24 cellular contexts compared by ENCODE assay signal in the genomic region with DNA sequence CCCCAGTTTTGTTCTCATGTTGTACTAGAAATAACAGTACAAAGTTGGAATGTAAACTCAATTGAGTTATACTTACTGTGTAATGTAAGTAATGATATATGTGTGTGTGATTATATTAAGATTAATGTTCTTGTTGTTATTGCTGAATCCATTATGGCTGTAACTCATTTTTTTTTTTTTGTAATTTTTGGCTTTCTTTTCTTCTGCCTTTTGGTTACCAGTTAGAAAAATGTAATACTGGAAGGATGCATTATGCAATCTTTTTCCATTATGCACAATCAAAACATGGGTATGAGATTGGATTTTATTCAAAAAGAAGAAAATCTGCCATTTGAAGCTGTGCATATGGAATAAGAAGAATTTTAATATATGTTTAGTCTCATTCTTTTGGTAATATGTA. TPM values are rescaled to one million over a fixed set of nuclear protein-coding genes. Genes with fewer than 3 reads are reported as not detected.
DNase-seq lines count a peak whose midpoint lies in the region; ATAC-seq and TF ChIP-seq lines count a peak whose summit lies in the region.
"Had no signal": no experiment of that assay in that cellular context is flagged by ENCODE, and none has a peak within 500 bp of the region (broad histone marks: within the 10 kb centered on the region; RNA-seq: fewer than 3 reads in every experiment).

No MANE protein-coding gene starts in this region.

- intact Hi-C loops in aorta (cut with DNase I): no loop called here
- intact Hi-C loops in Right ventricle myocardium inferior (cut with DNase I): no loop called here

- peaks cover 81% of the 10 kb centered on the region for H3K79me2 ChIP-seq in Karpas-422 (ENCODE audit: low read length)

- H3K36me3 Mint-ChIP-seq in mesothelial cell of epicardium: no peaks in the 10 kb centered on the region
- peaks cover 29 to 33% of the 10 kb centered on the region in 2 donors for H3K36me3 Mint-ChIP-seq in stimulated activated naive B cell treated with anti-CD40 and anti-IgM and Interleukin-4, amounts not matched to agents 10 μg/mL and 1 μg/mL and 100 μg/mL, for 72 hours
- H3K36me3 Mint-ChIP-seq: CD14-positive monocyte had no signal

- H3K9me3 ChIP-seq in Karpas-422 (ENCODE audit: low read length) (no peaks in the 10 kb centered on the region), aorta (ENCODE audit: control insufficient read depth, low read length) (no peaks in the 10 kb centered on the region)

- no peak for TF ChIP-seq CTCF in mesothelial cell of epicardium (IDR thresholded peaks at IDR 0.05; ENCODE audit: unreplicated experiment)

- peaks cover 29% of the 10 kb centered on the region for H3K4me1 ChIP-seq in Karpas-422 (ENCODE audit: low read length)
- H3K4me1 ChIP-seq in aorta (ENCODE audit: control insufficient read depth in 1 of 2, insufficient read depth in 2 of 2, low read length in 2 of 2): no peaks in the 10 kb centered on the region

- H3K27ac Mint-ChIP-seq in mesothelial cell of epicardium: peak overlapping the region; percentile 15
- H3K27ac Mint-ChIP-seq in stimulated activated naive B cell treated with anti-CD40 and anti-IgM and Interleukin-4, amounts not matched to agents 10 μg/mL and 1 μg/mL and 100 μg/mL, for 72 hours: peak overlapping the region; percentile 56
- H3K27ac Mint-ChIP-seq: CD14-positive monocyte; CD8-positive, alpha-beta memory T cell; GM23338; H9 had no signal

- H3K4me2 ChIP-seq in Karpas-422 (ENCODE audit: low read depth, low read length, poor library complexity, severe bottlenecking): peak overlapping the region; percentile 22
- H3K4me2 ChIP-seq: GM23338 had no signal

- H3K27me3 Mint-ChIP-seq in mesothelial cell of epicardium (ENCODE audit: low read depth): no peaks in the 10 kb centered on the region
- H3K27me3 Mint-ChIP-seq in stimulated activated naive B cell treated with anti-CD40 and anti-IgM and Interleukin-4, amounts not matched to agents 10 μg/mL and 1 μg/mL and 100 μg/mL, for 72 hours: no peaks in the 10 kb centered on the region

- peaks cover 12% of the 10 kb centered on the region for H3K4me1 Mint-ChIP-seq in mesothelial cell of epicardium
- H3K4me1 Mint-ChIP-seq in stimulated activated naive B cell treated with anti-CD40 and anti-IgM and Interleukin-4, amounts not matched to agents 10 μg/mL and 1 μg/mL and 100 μg/mL, for 72 hours: peaks cover 22 to 53% of the 10 kb centered on the region in 2 donors
- H3K4me1 Mint-ChIP-seq: CD14-positive monocyte; CD8-positive, alpha-beta memory T cell; GM23338; H9 had no signal

- H3K36me3 ChIP-seq in Karpas-422 (ENCODE audit: insufficient read depth, low read length): no peaks in the 10 kb centered on the region
- no peaks in the 10 kb centered on the region for H3K36me3 ChIP-seq in aorta (ENCODE audit: control insufficient read depth in 1 of 2, insufficient read depth in 2 of 2, low read length in 1 of 2)

- H3K4me3 ChIP-seq in Karpas-422 (ENCODE audit: low read length) (no peak overlapping the region), aorta (ENCODE audit: low read length in 2 of 2) (no peak overlapping the region)
- H3K4me3 ChIP-seq: GM23338 had no signal

- H3K9ac ChIP-seq in Karpas-422 (ENCODE audit: low read length): no peak overlapping the region

- DNase-seq in Karpas-422 (no peak), dedifferentiated amniotic fluid mesenchymal stem cell (ENCODE audit: extremely low spot score) (peak; percentile 38), mesothelial cell of epicardium (ENCODE audit: low spot score in 2 of 2, unreplicated experiment in 2 of 2) (no peak), aorta (no peak), Right ventricle myocardium inferior (ENCODE audit: missing footprints) (no peak)
- DNase-seq in stimulated activated naive B cell treated with anti-CD40 and anti-IgM and Interleukin-4, amounts not matched to agents 10 μg/mL and 1 μg/mL and 100 μg/mL, for 72 hours: no peak
- no peak for DNase-seq in stimulated activated CD4-positive, alpha-beta T cell treated with anti-CD3 and anti-CD28 coated beads, Interleukin-1b, Interleukin-23, amount 100 ng/mL, for 48 hours
- DNase-seq: CD8-positive, alpha-beta memory T cell; H9; NCI-H1092; NCI-H1417 treated with DMSO at 0.1 percent for 48 hours; NCI-H1694 treated with DMSO at 0.1 percent for 48 hours; NCI-H2081; NCI-H226; NCI-H510A; NCI-H69; SHP77 treated with DMSO at 0.1 percent for 48 hours had no signal

- H3K4me3 Mint-ChIP-seq in mesothelial cell of epicardium: no peak overlapping the region
- H3K4me3 Mint-ChIP-seq in stimulated activated naive B cell treated with anti-CD40 and anti-IgM and Interleukin-4, amounts not matched to agents 10 μg/mL and 1 μg/mL and 100 μg/mL, for 72 hours: peak overlapping the region; percentile 1 to 14
- H3K4me3 Mint-ChIP-seq: CD14-positive monocyte; CD8-positive, alpha-beta memory T cell; GM23338; H9 had no signal

- no peak overlapping the region for H2AFZ ChIP-seq in Karpas-422 (ENCODE audit: low read length)
- H2AFZ ChIP-seq: GM23338 had no signal

- H4K20me1 ChIP-seq in Karpas-422 (ENCODE audit: insufficient read depth, low read depth, low read length): no peaks in the 10 kb centered on the region

- H3K9me3 Mint-ChIP-seq in mesothelial cell of epicardium: peaks cover 17% of the 10 kb centered on the region
- H3K9me3 Mint-ChIP-seq in stimulated activated naive B cell treated with anti-CD40 and anti-IgM and Interleukin-4, amounts not matched to agents 10 μg/mL and 1 μg/mL and 100 μg/mL, for 72 hours: peaks cover 13 to 17% of the 10 kb centered on the region in 2 donors

- H3K9me2 ChIP-seq in Karpas-422 (replicated peaks; ENCODE audit: insufficient read depth, low read length): no peaks in the 10 kb centered on the region

- H3K27ac ChIP-seq in Karpas-422 (ENCODE audit: low read length) (peak overlapping the region; percentile 45; the same call in 1 of the 2 replicates), aorta (ENCODE audit: low read depth in 1 of 2, low read length in 2 of 2) (no peak overlapping the region)
- H3K27ac ChIP-seq: RWPE1 had no signal

- H3K27me3 ChIP-seq in Karpas-422 (ENCODE audit: low read length) (no peaks in the 10 kb centered on the region), aorta (ENCODE audit: control insufficient read depth in 1 of 2, insufficient read depth in 2 of 2, low read length in 1 of 2) (no peaks in the 10 kb centered on the region)

- ATAC-seq in stimulated activated naive B cell treated with anti-CD40 and anti-IgM and Interleukin-4, amounts not matched to agents 10 μg/mL and 1 μg/mL and 100 μg/mL, for 72 hours (replicated peaks): no peak
- no peak for ATAC-seq in aorta (ENCODE audit: low FRiP score)
- ATAC-seq in Right ventricle myocardium inferior: no peak
- ATAC-seq in GM18907 (IDR thresholded peaks at IDR 0.05; ENCODE audit: unreplicated experiment): no peak
- ATAC-seq: GM23338, Panc1 had no signal

RNA-seq across cellular contexts. Expression of gene BANK1, which starts 34.0 kb away (rescaled TPM):
- 37.5 and 52.6 TPM in 2 replicates for total RNA-seq in Karpas-422 (2014; rRNA removed; shearing (Covaris generic); ENCODE audit: low replicate concordance)
- 0.63 to 0.87 TPM (median 0.82 TPM) in 3 replicates for total RNA-seq in mesothelial cell of epicardium
- total RNA-seq in aorta: 1 to 10 TPM; 1.5 to 1.8 TPM
- under 1 TPM; 0.05 to 0.88 TPM for polyA plus RNA-seq in aorta
- total RNA-seq in Right ventricle myocardium inferior: 0.35 TPM
- total RNA-seq: A673; CD8-positive, alpha-beta memory T cell; OCI-LY7 had no signal

Comparison
In these comparisons a context has a peak if more than half of its experiments do, and no peak if none do; other contexts are left out.
1. RNA of gene BANK1, which starts 34.0 kb away (total RNA-seq): 37.5 to 52.6 TPM in Karpas-422; 1.5 to 1.8 TPM in aorta, 0.63 to 0.87 TPM in mesothelial cell of epicardium and 0.35 TPM in Right ventricle myocardium inferior (single experiment); every median in the first group is over 10 times any median in the second.